Comparison of ENCODE assay signal across 21 cellular contexts in genomic region chrX:107076158-107076557, GRCh38. TPM values are rescaled to one million over a fixed set of nuclear protein-coding genes. Genes with fewer than 3 reads are reported as not detected.
DNase-seq lines count a peak whose midpoint lies in the region; ATAC-seq, FAIRE-seq and TF ChIP-seq lines count a peak whose summit lies in the region.
"Had no signal": no experiment of that assay in that cellular context is flagged by ENCODE, and none has a peak within 500 bp of the region (broad histone marks: within the 10 kb centered on the region; RNA-seq: fewer than 3 reads in every experiment).

No MANE protein-coding gene starts in this region.

- no peak overlapping the region for H3K9ac ChIP-seq in MM.1S (ENCODE audit: low read length)
- H3K9ac ChIP-seq: BLaER1 treated with 17β-estradiol and CSF1 and Interleukin-3, amounts not matched to agents 10 nM and 100 nM had no signal

- FAIRE-seq in GM12891 (lab: Jason Lieb, UNC) (peak; percentile 55), islet of Langerhans (lab: Jason Lieb, UNC) (peak; percentile 68)
- FAIRE-seq: A204.1, D721Med, GM12892, GM18507 had no signal

- intact Hi-C loops in spleen (cut with DNase I; ENCODE audit: low total_unique reads), result no loop called here

- ATAC-seq in HG02610 (IDR thresholded peaks at IDR 0.05; ENCODE audit: unreplicated experiment) (no peak), T-helper 17 cell (no peak)
- ATAC-seq: CD8-positive, alpha-beta T cell had no signal

- no peak for TF ChIP-seq CTCF in MM.1S (IDR thresholded peaks at IDR 0.05; ENCODE audit: low read length)
- no peak for TF ChIP-seq CTCF in spleen (IDR thresholded peaks at IDR 0.05 in 8 of 11, conservative IDR thresholded peaks at IDR 0.05 in 3 of 11)

- H3K4me1 Mint-ChIP-seq in T-helper 17 cell, result peaks cover 6% of the 10 kb centered on the region

- WGBS in spleen, 5 donors, result 91 to 99% (median 95%) methylated on average over 6 of the region's 6 CpGs

- no peaks in the 10 kb centered on the region for H3K27me3 Mint-ChIP-seq in T-helper 17 cell
- H3K27me3 Mint-ChIP-seq: B cell; CD4-positive, alpha-beta T cell had no signal

- no peaks in the 10 kb centered on the region for H3K9me2 ChIP-seq in MM.1S (replicated peaks; ENCODE audit: insufficient read depth, low read length)

- no peak for TF ChIP-seq POLR2A in GM12891 (IDR thresholded peaks at IDR 0.05; ENCODE audit: low read depth, low read length)
- no peak for TF ChIP-seq POLR2A in spleen (IDR thresholded peaks at IDR 0.05)

- H3K4me2 ChIP-seq in MM.1S (ENCODE audit: low read depth, low read length), result 0 out of 2 replicates have a peak overlapping the region, but pooled peaks have one; percentile 1
- H3K4me2 ChIP-seq: BLaER1 treated with 17β-estradiol and CSF1 and Interleukin-3, amounts not matched to agents 10 nM and 100 nM had no signal

- no peak overlapping the region for H2AFZ ChIP-seq in MM.1S (ENCODE audit: low read length)

- no peaks in the 10 kb centered on the region for H3K27me3 ChIP-seq in MM.1S (replicated peaks; ENCODE audit: insufficient read depth, low read length)
- no peaks in the 10 kb centered on the region for H3K27me3 ChIP-seq in spleen (replicated peaks in 1 of 7)

- DNase-seq in GM12891 (ENCODE audit: insufficient read length, low spot score) (no peak), MM.1S (peak; percentile 36), spleen (no peak), T-helper 17 cell (no peak)
- DNase-seq: 8988T; AML-193; Caco-2; Calu3; CD4-positive, alpha-beta T cell; CD8-positive, alpha-beta T cell; DMS79 treated with DMSO at 0.1 percent for 48 hours; GF-D8 had no signal

- no peak overlapping the region for H3K27ac Mint-ChIP-seq in T-helper 17 cell
- H3K27ac Mint-ChIP-seq: B cell; CD4-positive, alpha-beta T cell; CD8-positive, alpha-beta T cell had no signal

- H3K4me3 ChIP-seq in MM.1S (ENCODE audit: low read length) (no peak overlapping the region), spleen (no peak overlapping the region)
- H3K4me3 ChIP-seq: BLaER1 treated with 17β-estradiol and CSF1 and Interleukin-3, amounts not matched to agents 10 nM and 100 nM had no signal

- H3K27ac ChIP-seq in MM.1S (ENCODE audit: low read length) (no peak overlapping the region), spleen (no peak overlapping the region)
- H3K27ac ChIP-seq: BLaER1 treated with 17β-estradiol and CSF1 and Interleukin-3, amounts not matched to agents 10 nM and 100 nM; C4-2B had no signal

- H3K36me3 Mint-ChIP-seq in T-helper 17 cell (ENCODE audit: low read depth), result no peaks in the 10 kb centered on the region

- H3K4me3 Mint-ChIP-seq in T-helper 17 cell, result no peak overlapping the region
- H3K4me3 Mint-ChIP-seq: B cell; CD4-positive, alpha-beta T cell; CD8-positive, alpha-beta T cell had no signal

- no peaks in the 10 kb centered on the region for H3K79me2 ChIP-seq in MM.1S (ENCODE audit: low read length)

- no peaks in the 10 kb centered on the region for H3F3A ChIP-seq in MM.1S (ENCODE audit: insufficient read depth, low read length)

- H4K20me1 ChIP-seq in MM.1S (ENCODE audit: insufficient read depth, low read length), result no peaks in the 10 kb centered on the region

- H3K9me3 ChIP-seq in MM.1S (replicated peaks; ENCODE audit: insufficient read depth, low read length) (no peaks in the 10 kb centered on the region), spleen (peaks cover 3 to 70% (median 22%) of the 10 kb centered on the region in 8 donors), T-helper 17 cell (ENCODE audit: control insufficient read depth, low read length, poor library complexity, severe bottlenecking) (no peaks in the 10 kb centered on the region)
- H3K9me3 ChIP-seq: Caco-2 had no signal

- no peaks in the 10 kb centered on the region for H3K4me1 ChIP-seq in MM.1S (ENCODE audit: low read length)
- H3K4me1 ChIP-seq in spleen, result no peaks in the 10 kb centered on the region
- H3K4me1 ChIP-seq: BLaER1 treated with 17β-estradiol and CSF1 and Interleukin-3, amounts not matched to agents 10 nM and 100 nM; Caco-2 had no signal

- no peaks in the 10 kb centered on the region for H3K36me3 ChIP-seq in MM.1S (replicated peaks; ENCODE audit: insufficient read depth, low read length)
- peaks cover 0 to 4% (median 0%) of the 10 kb centered on the region in 6 donors for H3K36me3 ChIP-seq in spleen

TF ChIP-seq in GM12891, 5 proteins besides CTCF, POLR2A, EP300 and RAD21:
- TF ChIP-seq POLR2AphosphoS5 (IDR thresholded peaks at IDR 0.05; ENCODE audit: low read depth, low read length) (no peak), POU2F2 (IDR thresholded peaks at IDR 0.05; ENCODE audit: low read depth, low read length) (no peak), SPI1 (IDR thresholded peaks at IDR 0.05; ENCODE audit: low read depth, low read length) (no peak), TAF1 (IDR thresholded peaks at IDR 0.05; ENCODE audit: low read depth, low read length) (no peak), PAX5 (IDR thresholded peaks at IDR 0.05; ENCODE audit: insufficient read depth, low read length, severe bottlenecking) (no peak)
TF ChIP-seq in GM12891: peak in this region for 0.

RNA-seq across cellular contexts. Expression of gene RBM41, which starts 42.5 kb away (rescaled TPM):
- polyA plus RNA-seq in GM12891 (2012; ENCODE audit: low read depth, missing spikeins), result 5.3 TPM
- total RNA-seq in spleen (10 to 100 TPM; 15.3 to 26.4 (median 19.2) TPM), T-helper 17 cell (10 to 100 TPM; 12.0 to 15.6 TPM)
- polyA plus RNA-seq in spleen, result 1 to 10 TPM; 2.3 to 3.7 (median 3.0) TPM
